1 cellular context compared by ENCODE assay signal in genomic region chr19:55228403-55229031, GRCh38.
TF ChIP-seq lines count a peak whose summit lies in the region.

Gene TMEM86B, minus strand, starts transcription at chr19:55228763. Its CDS starts 22 bp downstream, at chr19:55228741.

TF ChIP-seq in HepG2, 621 proteins besides CTCF, POLR2A, EP300 and RAD21 (continued from another document and continues in another):
- TF ChIP-seq ZBTB44 (CRISPR knock-in tag; IDR thresholded peaks at IDR 0.05) (no peak), SMAD3 (CRISPR knock-in tag; IDR thresholded peaks at IDR 0.05) (no peak), NONO (IDR thresholded peaks at IDR 0.05) (no peak), NONO (CRISPR knock-in tag; conservative IDR thresholded peaks at IDR 0.05) (no peak), ZNF20 (CRISPR knock-in tag; IDR thresholded peaks at IDR 0.05) (no peak), ZSCAN5A (CRISPR knock-in tag; IDR thresholded peaks at IDR 0.05; ENCODE audit: borderline replicate concordance) (no peak), ZNF780A (CRISPR knock-in tag; IDR thresholded peaks at IDR 0.05) (no peak), MBNL3 (CRISPR knock-in tag; conservative IDR thresholded peaks at IDR 0.05) (no peak), ZFYVE20 (CRISPR knock-in tag; IDR thresholded peaks at IDR 0.05; ENCODE audit: borderline replicate concordance, low read depth) (no peak), HNRNPK (IDR thresholded peaks at IDR 0.05; ENCODE audit: low read depth, low read length, poor library complexity, severe bottlenecking) (no peak), ASH2L (IDR thresholded peaks at IDR 0.05; ENCODE audit: insufficient read length, low read depth, low read length) (no peak), CENPT (CRISPR knock-in tag; IDR thresholded peaks at IDR 0.05; ENCODE audit: low read depth) (no peak), ZNF17 (CRISPR knock-in tag; IDR thresholded peaks at IDR 0.05) (no peak), IKZF4 (CRISPR knock-in tag; IDR thresholded peaks at IDR 0.05; ENCODE audit: borderline replicate concordance, low read depth, not compliant biosample characterization) (no peak), HNRNPH1 (optimal IDR thresholded peaks at IDR 0.05; ENCODE audit: low read depth, low read length) (no peak), ZHX2 (IDR thresholded peaks at IDR 0.05; ENCODE audit: low read depth) (no peak), ZHX2 (CRISPR knock-in tag; IDR thresholded peaks at IDR 0.05; ENCODE audit: borderline replicate concordance) (no peak), ZNF282 (IDR thresholded peaks at IDR 0.05; ENCODE audit: partially characterized antibody) (no peak), POLR2G (IDR thresholded peaks at IDR 0.05; ENCODE audit: low read depth, low read length) (peak; percentile 75), ZNF281 (CRISPR knock-in tag; IDR thresholded peaks at IDR 0.05; ENCODE audit: borderline replicate concordance) (no peak), ZNF124 (CRISPR knock-in tag; IDR thresholded peaks at IDR 0.05) (0 out of 2 replicates have a peak, but pooled peaks have one; percentile 36), ZNF264 (CRISPR knock-in tag; IDR thresholded peaks at IDR 0.05) (no peak), ZNF549 (CRISPR knock-in tag; IDR thresholded peaks at IDR 0.05) (no peak), RFXANK (CRISPR knock-in tag; IDR thresholded peaks at IDR 0.05) (no peak), HIVEP1 (CRISPR knock-in tag; IDR thresholded peaks at IDR 0.05) (peak; percentile 77), TIGD3 (CRISPR knock-in tag; IDR thresholded peaks at IDR 0.05; ENCODE audit: borderline replicate concordance) (no peak), ZNF747 (CRISPR knock-in tag; IDR thresholded peaks at IDR 0.05; ENCODE audit: borderline replicate concordance) (no peak), SRF (IDR thresholded peaks at IDR 0.05; ENCODE audit: low read depth, low read length) (no peak), ZNF639 (CRISPR knock-in tag; conservative IDR thresholded peaks at IDR 0.05) (no peak)
- TF ChIP-seq, protein P1, sequence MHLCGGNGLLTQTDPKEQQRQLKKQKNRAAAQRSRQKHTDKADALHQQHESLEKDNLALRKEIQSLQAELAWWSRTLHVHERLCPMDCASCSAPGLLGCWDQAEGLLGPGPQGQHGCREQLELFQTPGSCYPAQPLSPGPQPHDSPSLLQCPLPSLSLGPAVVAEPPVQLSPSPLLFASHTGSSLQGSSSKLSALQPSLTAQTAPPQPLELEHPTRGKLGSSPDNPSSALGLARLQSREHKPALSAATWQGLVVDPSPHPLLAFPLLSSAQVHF (CRISPR knock-in tag; IDR thresholded peaks at IDR 0.05), result no peak
- TF ChIP-seq, protein P2, sequence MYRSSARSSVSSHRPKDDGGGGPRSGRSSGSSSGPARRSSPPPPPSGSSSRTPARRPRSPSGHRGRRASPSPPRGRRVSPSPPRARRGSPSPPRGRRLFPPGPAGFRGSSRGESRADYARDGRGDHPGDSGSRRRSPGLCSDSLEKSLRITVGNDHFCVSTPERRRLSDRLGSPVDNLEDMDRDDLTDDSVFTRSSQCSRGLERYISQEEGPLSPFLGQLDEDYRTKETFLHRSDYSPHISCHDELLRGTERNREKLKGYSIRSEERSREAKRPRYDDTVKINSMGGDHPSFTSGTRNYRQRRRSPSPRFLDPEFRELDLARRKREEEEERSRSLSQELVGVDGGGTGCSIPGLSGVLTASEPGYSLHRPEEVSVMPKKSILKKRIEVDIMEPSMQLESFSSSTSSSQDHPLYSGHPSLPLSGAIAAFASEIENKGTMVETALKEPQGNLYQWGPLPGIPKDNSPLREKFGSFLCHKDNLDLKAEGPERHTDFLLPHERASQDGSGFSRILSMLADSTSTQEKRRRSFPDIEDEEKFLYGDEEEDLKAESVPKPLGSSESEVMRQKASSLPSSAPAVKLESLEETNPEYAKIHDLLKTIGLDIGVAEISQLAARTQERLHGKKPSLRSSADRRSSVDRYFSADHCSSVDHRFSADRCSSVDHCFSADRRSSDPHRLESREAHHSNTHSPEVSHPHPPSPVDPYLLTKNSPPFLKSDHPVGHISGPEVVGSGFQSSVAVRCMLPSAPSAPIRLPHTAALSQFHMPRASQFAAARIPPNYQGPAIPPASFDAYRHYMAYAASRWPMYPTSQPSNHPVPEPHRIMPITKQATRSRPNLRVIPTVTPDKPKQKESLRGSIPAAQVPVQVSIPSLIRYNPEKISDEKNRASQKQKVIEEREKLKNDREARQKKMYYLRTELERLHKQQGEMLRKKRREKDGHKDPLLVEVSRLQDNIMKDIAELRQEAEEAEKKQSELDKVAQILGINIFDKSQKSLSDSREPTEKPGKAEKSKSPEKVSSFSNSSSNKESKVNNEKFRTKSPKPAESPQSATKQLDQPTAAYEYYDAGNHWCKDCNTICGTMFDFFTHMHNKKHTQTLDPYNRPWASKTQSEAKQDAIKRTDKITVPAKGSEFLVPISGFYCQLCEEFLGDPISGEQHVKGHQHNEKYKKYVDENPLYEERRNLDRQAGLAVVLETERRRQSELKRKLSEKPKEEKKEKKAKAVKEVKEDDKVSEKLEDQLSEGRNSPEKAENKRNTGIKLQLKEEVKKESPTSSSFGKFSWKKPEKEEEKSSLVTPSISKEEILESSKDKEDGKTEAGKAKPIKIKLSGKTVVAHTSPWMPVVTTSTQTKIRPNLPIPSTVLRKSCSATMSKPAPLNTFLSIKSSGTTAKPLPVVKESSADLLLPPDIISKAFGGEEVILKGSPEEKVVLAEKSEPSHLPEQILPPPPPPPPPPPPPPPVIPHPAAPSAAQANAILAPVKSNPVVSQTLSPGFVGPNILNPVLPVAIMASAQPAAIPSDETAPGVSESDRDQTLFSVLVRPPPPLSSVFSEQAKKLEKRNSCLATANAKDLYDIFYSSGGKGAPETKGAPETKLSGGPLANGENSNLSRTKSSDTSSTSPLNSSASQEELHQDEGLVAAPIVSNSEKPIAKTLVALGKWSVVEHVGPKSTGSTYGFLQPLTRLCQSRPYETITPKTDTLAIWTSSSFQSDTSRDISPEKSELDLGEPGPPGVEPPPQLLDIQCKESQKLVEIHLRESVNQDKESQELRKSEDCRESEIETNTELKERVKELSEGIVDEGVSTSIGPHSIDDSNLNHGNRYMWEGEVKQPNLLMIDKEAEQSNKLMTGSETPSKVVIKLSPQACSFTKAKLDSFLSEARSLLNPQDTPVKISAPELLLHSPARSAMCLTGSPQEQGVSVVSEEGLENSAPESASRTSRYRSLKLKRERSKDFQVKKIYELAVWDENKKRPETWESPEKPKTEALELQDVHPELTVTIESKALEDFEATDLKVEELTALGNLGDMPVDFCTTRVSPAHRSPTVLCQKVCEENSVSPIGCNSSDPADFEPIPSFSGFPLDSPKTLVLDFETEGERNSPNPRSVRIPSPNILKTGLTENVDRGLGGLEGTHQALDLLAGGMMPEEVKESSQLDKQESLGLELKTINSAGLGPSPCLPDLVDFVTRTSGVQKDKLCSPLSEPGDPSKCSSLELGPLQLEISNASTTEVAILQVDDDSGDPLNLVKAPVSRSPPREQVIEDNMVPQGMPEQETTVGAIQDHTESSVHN (CRISPR knock-in tag; IDR thresholded peaks at IDR 0.05), result 0 out of 2 replicates have a peak, but pooled peaks have one; percentile 67
- TF ChIP-seq, protein P3, sequence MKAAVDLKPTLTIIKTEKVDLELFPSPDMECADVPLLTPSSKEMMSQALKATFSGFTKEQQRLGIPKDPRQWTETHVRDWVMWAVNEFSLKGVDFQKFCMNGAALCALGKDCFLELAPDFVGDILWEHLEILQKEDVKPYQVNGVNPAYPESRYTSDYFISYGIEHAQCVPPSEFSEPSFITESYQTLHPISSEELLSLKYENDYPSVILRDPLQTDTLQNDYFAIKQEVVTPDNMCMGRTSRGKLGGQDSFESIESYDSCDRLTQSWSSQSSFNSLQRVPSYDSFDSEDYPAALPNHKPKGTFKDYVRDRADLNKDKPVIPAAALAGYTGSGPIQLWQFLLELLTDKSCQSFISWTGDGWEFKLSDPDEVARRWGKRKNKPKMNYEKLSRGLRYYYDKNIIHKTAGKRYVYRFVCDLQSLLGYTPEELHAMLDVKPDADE (CRISPR knock-in tag; IDR thresholded peaks at IDR 0.05), result no peak
